In the genomic region with DNA sequence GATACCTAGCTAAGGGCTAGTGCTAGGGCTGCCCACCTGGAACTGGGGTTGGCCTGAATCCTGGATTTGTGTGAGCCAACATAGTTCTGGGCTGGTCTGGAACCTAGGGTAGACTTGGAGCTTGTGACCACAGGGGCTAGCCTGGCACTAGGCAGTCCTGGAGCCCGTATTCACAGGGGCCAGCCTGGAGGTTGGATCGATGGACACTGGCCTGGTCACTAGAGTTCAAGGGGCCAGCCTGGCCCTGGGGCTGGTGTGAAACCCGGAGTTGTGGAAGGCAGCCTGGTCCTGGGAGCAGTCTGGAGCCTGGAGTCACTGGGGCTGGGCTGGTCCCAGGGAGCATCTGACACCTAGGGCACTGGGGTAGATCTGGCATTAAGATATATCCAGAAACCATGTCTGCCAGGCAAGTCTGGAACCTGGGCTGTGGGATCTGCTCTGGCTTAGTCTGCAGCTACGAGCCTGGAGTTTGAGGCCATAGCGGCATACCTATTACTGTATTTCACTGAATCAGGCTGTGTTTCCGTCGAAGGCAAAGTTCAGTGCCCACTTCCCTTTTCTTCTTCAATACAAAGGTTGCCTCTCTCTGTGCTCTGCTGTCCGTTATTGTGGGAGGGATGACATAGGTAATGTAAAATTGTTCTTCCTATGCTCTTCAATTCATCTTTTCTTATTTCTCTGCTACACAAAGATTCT, we compare ENCODE assay signal across 14 cellular contexts. TPM values are rescaled to one million over a fixed set of nuclear protein-coding genes. Genes with fewer than 3 reads are reported as not detected.
DNase-seq lines count a peak whose midpoint lies in the region; ATAC-seq and TF ChIP-seq lines count a peak whose summit lies in the region.
"Had no signal": no experiment of that assay in that cellular context is flagged by ENCODE, and none has a peak within 500 bp of the region (broad histone marks: within the 10 kb centered on the region; RNA-seq: fewer than 3 reads in every experiment).

No MANE protein-coding gene starts in this region.

- H3K4me1 ChIP-seq in stomach, result no peaks in the 10 kb centered on the region

- peaks cover 0 to 12% (median 0%) of the 10 kb centered on the region in 3 donors for H3K27me3 ChIP-seq in stomach
- H3K27me3 ChIP-seq: hepatocyte had no signal

- WGBS in stomach, 5 donors, result 85 to 92% (median 87%) methylated on average over 7 to 8 of the region's 8 CpGs

- H3K4me3 Mint-ChIP-seq in CD14-positive monocyte, result no peak overlapping the region

- peak; percentile 90 for ATAC-seq in GM19452 (IDR thresholded peaks at IDR 0.05; ENCODE audit: unreplicated experiment)
- peak; percentile 75 for ATAC-seq in HG03045 (IDR thresholded peaks at IDR 0.05; ENCODE audit: unreplicated experiment)

- intact Hi-C loops in CD14-positive monocyte (cut with micrococcal nuclease) (no loop called here), stomach (cut with DNase I; ENCODE audit: low total_unique reads) (no loop called here)

- peaks cover 0 to 3% (median 2%) of the 10 kb centered on the region in 7 donors for H3K9me3 Mint-ChIP-seq in CD14-positive monocyte

- H3K4me1 Mint-ChIP-seq in CD14-positive monocyte, result peaks cover 20% of the 10 kb centered on the region

- H3K36me3 Mint-ChIP-seq in CD14-positive monocyte, result no peaks in the 10 kb centered on the region

- peaks cover 0 to 5% (median 0%) of the 10 kb centered on the region in 4 donors for H3K9me3 ChIP-seq in stomach

- CTCF ChIA-PET in GM10248 (lab: Yijun Ruan, JAX), result interaction anchor here (1.0 to 1.4 kb wide), 4 partner anchors 19 to 59 kb away, joined by 3 to 9 read pairs (median 4); no protein-coding TSS in a partner anchor

- H3K4me3 ChIP-seq in stomach, result no peak overlapping the region
- H3K4me3 ChIP-seq: hepatocyte had no signal

- DNase-seq in GM10248 (ENCODE audit: extremely low spot score), result peak; percentile 59
- peak; percentile 58 for DNase-seq in NOMO-1 treated with dmso at 0.1 percent for 144 hours (lab: John Stamatoyannopoulos, UW; ENCODE audit: unreplicated experiment)
- no peak for DNase-seq in Ammon's horn (ENCODE audit: low spot score)
- DNase-seq in CD14-positive monocyte (ENCODE audit: low spot score), result no peak
- no peak for DNase-seq in stomach
- DNase-seq in iPS-NIHi7 (ENCODE audit: extremely low spot score), result no peak
- DNase-seq: activated CD8-positive, alpha-beta memory T cell treated with anti-CD3 and anti-CD28 coated beads, Interleukin-2, amount 50 U/mL, for 48 hours; SHP77 treated with DMSO at 0.1 percent for 48 hours; stimulated activated CD4-positive, alpha-beta T cell treated with anti-CD3 and anti-CD28 coated beads, Interleukin-2, amount 100 ng/mL, for 48 hours had no signal

- no peak for TF ChIP-seq POLR2A in stomach (IDR thresholded peaks at IDR 0.05)

- peaks cover 0 to 2% (median 0%) of the 10 kb centered on the region in 3 donors for H3K27me3 Mint-ChIP-seq in CD14-positive monocyte (ENCODE audit: low read depth in 3 of 3)

- no peak overlapping the region for H3K27ac ChIP-seq in stomach
- H3K27ac ChIP-seq: hepatocyte had no signal

- TF ChIP-seq EP300 in stomach (IDR thresholded peaks at IDR 0.05), result no peak

- H3K36me3 ChIP-seq in stomach, result no peaks in the 10 kb centered on the region

- H3K27ac Mint-ChIP-seq in CD14-positive monocyte, result no peak overlapping the region

- TF ChIP-seq CTCF in GM10248 (IDR thresholded peaks at IDR 0.05; ENCODE audit: control extremely low read depth, extremely low read depth, low read depth, missing control alignments), result no peak
- TF ChIP-seq CTCF in CD14-positive monocyte (IDR thresholded peaks at IDR 0.05), result no peak
- TF ChIP-seq CTCF in stomach (IDR thresholded peaks at IDR 0.05), result no peak

- POLR2A ChIA-PET in GM10248 (lab: Yijun Ruan, JAX), result no interaction called here

RNA-seq across cellular contexts. Expression of a gene that starts 9.1 kb away (rescaled TPM):
- polyA plus RNA-seq in CD14-positive monocyte (not detected), stomach (not detected)
- not detected for total RNA-seq in stomach
- total RNA-seq: cerebellum, hepatocyte had no signal
- polyA plus RNA-seq: neural cell had no signal

RNA-seq across cellular contexts. Expression of a gene that starts 30.0 kb away (rescaled TPM):
- polyA plus RNA-seq in CD14-positive monocyte (under 1 TPM in 1 of 2 donors, not detected in 1; 0.09 TPM), stomach (1 to 10 TPM; 1.7 to 2.9 (median 2.2) TPM)
- 10 to 100 TPM in 1 of 5 donors, 1 to 10 TPM in 3, under 1 TPM in 1; 0.29 to 37.9 (median 9.2) TPM for total RNA-seq in stomach

Comparison
In these comparisons a context has a peak if more than half of its experiments do, and no peak if none do; other contexts are left out.
1. DNase-seq: peak in GM10248 (single experiment) and NOMO-1 treated with dmso at 0.1 percent for 144 hours (single experiment); none in Ammon's horn (single experiment), CD14-positive monocyte (single experiment), stomach (single experiment) and iPS-NIHi7 (single experiment).